In genomic region chrX:69016220-69016941, GRCh38 we compare ENCODE assay signal across 24 cellular contexts.
A peak's percentile ranks its signal among the peaks of the same experiment; 100 is the strongest.
DNase-seq lines count a peak whose midpoint lies in the region; ATAC-seq and TF ChIP-seq lines count a peak whose summit lies in the region.
"Had no signal": no experiment of that assay in that cellular context is flagged by ENCODE, and none has a peak within 500 bp of the region (broad histone marks: within the 10 kb centered on the region; RNA-seq: fewer than 3 reads in every experiment).

No MANE protein-coding gene starts in this region.

- no peak overlapping the region for H3K4me3 Mint-ChIP-seq in HFFc6
- no peak overlapping the region for H3K4me3 Mint-ChIP-seq in naive thymus-derived CD8-positive, alpha-beta T cell
- H3K4me3 Mint-ChIP-seq: activated naive CD8-positive, alpha-beta T cell treated with anti-CD3 and anti-CD28 coated beads, Interleukin-2, amount 50 U/mL, for 24 hours; B cell had no signal

- H3K36me3 Mint-ChIP-seq in HFFc6 (ENCODE audit: low read depth) = no peaks in the 10 kb centered on the region
- H3K36me3 Mint-ChIP-seq in naive thymus-derived CD8-positive, alpha-beta T cell = no peaks in the 10 kb centered on the region

- H3K4me3 ChIP-seq in right atrium auricular region (no peak overlapping the region), osteoblast (ENCODE audit: insufficient read depth, low read length) (no peak overlapping the region)
- H3K4me3 ChIP-seq: A549 had no signal

- in situ Hi-C loops in GM13976 (cut with MboI; ENCODE audit: low sequenced_read_pairs, unreplicated experiment) = no loop called here

- H3K9me3 Mint-ChIP-seq in HFFc6 = no peaks in the 10 kb centered on the region
- no peaks in the 10 kb centered on the region for H3K9me3 Mint-ChIP-seq in naive thymus-derived CD8-positive, alpha-beta T cell
- H3K9me3 Mint-ChIP-seq: activated naive CD8-positive, alpha-beta T cell treated with anti-CD3 and anti-CD28 coated beads, Interleukin-2, amount 50 U/mL, for 24 hours had no signal

- peak; percentile 9 for DNase-seq in GM13976 (ENCODE audit: low spot score)
- peak; percentile 26 for DNase-seq in ecto neural progenitor cell (ENCODE audit: low spot score)
- DNase-seq in right atrium auricular region (ENCODE audit: low spot score) = peak; percentile 52
- peak; percentile 45 for DNase-seq in osteoblast (ENCODE audit: insufficient read length, low spot score, missing footprints)
- DNase-seq in HFFc6 = no peak
- no peak for DNase-seq in kidney tubule cell (ENCODE audit: low spot score)
- DNase-seq in naive thymus-derived CD8-positive, alpha-beta T cell = no peak
- DNase-seq in NCI-H1694 (lab: John Stamatoyannopoulos, UW) = no peak
- DNase-seq: activated CD8-positive, alpha-beta memory T cell treated with anti-CD3 and anti-CD28 coated beads for 24 hours; activated gamma-delta T cell; activated naive CD8-positive, alpha-beta T cell treated with anti-CD3 and anti-CD28 coated beads, Interleukin-2, amount 50 U/mL, for 24 hours; activated T-cell treated with anti-CD3 and anti-CD28 coated beads, Interleukin-2, amount 50 U/mL, for 1 hour; DMS79; Kasumi-1; left colon; midbrain; NCI-H1092; NCI-H187 treated with DMSO at 0.1 percent for 48 hours; NCI-H69; stimulated activated CD4-positive, alpha-beta T cell treated with anti-CD3 and anti-CD28 coated beads, Interleukin-1b, Interleukin-23, amount 100 ng/mL, for 48 hours; substantia nigra had no signal

- no peak overlapping the region for H3K4me2 ChIP-seq in osteoblast (ENCODE audit: insufficient read depth, low read length)
- H3K4me2 ChIP-seq: A549 had no signal

- H3K27me3 ChIP-seq in right atrium auricular region (no peaks in the 10 kb centered on the region), osteoblast (ENCODE audit: insufficient read depth, low read length) (peaks cover 9% of the 10 kb centered on the region)

- H2AFZ ChIP-seq in osteoblast (ENCODE audit: low read length) = peak overlapping the region; percentile 14

- no peak for TF ChIP-seq CTCF in GM13976 (IDR thresholded peaks at IDR 0.05; ENCODE audit: borderline replicate concordance, control extremely low read depth, extremely low read depth, insufficient read depth, missing control alignments)
- no peak for TF ChIP-seq CTCF in right atrium auricular region (IDR thresholded peaks at IDR 0.05)
- TF ChIP-seq CTCF in osteoblast (IDR thresholded peaks at IDR 0.05; ENCODE audit: extremely low read depth, low read depth, low read length) = no peak
- TF ChIP-seq CTCF in HFFc6 (IDR thresholded peaks at IDR 0.05) = no peak

- peaks cover 2% of the 10 kb centered on the region for H3K27me3 Mint-ChIP-seq in HFFc6 (ENCODE audit: insufficient read depth)
- H3K27me3 Mint-ChIP-seq in naive thymus-derived CD8-positive, alpha-beta T cell = peaks cover 0 to 3% (median 0%) of the 10 kb centered on the region in 5 donors
- H3K27me3 Mint-ChIP-seq: activated naive CD8-positive, alpha-beta T cell treated with anti-CD3 and anti-CD28 coated beads, Interleukin-2, amount 50 U/mL, for 24 hours; B cell; progenitor cell of endocrine pancreas had no signal

- no peaks in the 10 kb centered on the region for H3K79me2 ChIP-seq in osteoblast (ENCODE audit: insufficient read depth, low read length)

- no peak overlapping the region for H3K27ac Mint-ChIP-seq in HFFc6
- H3K27ac Mint-ChIP-seq in naive thymus-derived CD8-positive, alpha-beta T cell = no peak overlapping the region
- H3K27ac Mint-ChIP-seq: activated naive CD8-positive, alpha-beta T cell treated with anti-CD3 and anti-CD28 coated beads, Interleukin-2, amount 50 U/mL, for 24 hours; B cell; progenitor cell of endocrine pancreas had no signal

- no peaks in the 10 kb centered on the region for H3K4me1 Mint-ChIP-seq in HFFc6 (ENCODE audit: low read depth)
- H3K4me1 Mint-ChIP-seq in naive thymus-derived CD8-positive, alpha-beta T cell = peaks cover 0 to 2% (median 0%) of the 10 kb centered on the region in 4 donors
- H3K4me1 Mint-ChIP-seq: activated naive CD8-positive, alpha-beta T cell treated with anti-CD3 and anti-CD28 coated beads, Interleukin-2, amount 50 U/mL, for 24 hours; B cell had no signal

- no peaks in the 10 kb centered on the region for H3K36me3 ChIP-seq in right atrium auricular region
- no peaks in the 10 kb centered on the region for H3K36me3 ChIP-seq in osteoblast (ENCODE audit: insufficient read depth, low read length)

- H3K4me1 ChIP-seq in right atrium auricular region (peaks cover 0 to 36% of the 10 kb centered on the region in 2 donors), osteoblast (ENCODE audit: insufficient read depth, low read length) (peaks cover 4% of the 10 kb centered on the region)
- H3K4me1 ChIP-seq: A549 had no signal

- H3K9me3 ChIP-seq in right atrium auricular region (no peaks in the 10 kb centered on the region), osteoblast (ENCODE audit: low read depth, low read length) (no peaks in the 10 kb centered on the region)
- H3K9me3 ChIP-seq: A549 had no signal

- no peaks in the 10 kb centered on the region for H4K20me1 ChIP-seq in osteoblast (ENCODE audit: insufficient read depth, low read length)

- ATAC-seq in naive thymus-derived CD8-positive, alpha-beta T cell = no peak
- ATAC-seq: A549; activated naive CD8-positive, alpha-beta T cell treated with anti-CD3 and anti-CD28 coated beads, Interleukin-2, amount 50 U/mL, for 24 hours; left colon had no signal

- H3K27ac ChIP-seq in right atrium auricular region (no peak overlapping the region), osteoblast (ENCODE audit: low read depth, low read length) (no peak overlapping the region)
- H3K27ac ChIP-seq: A549 had no signal

- POLR2A ChIA-PET in naive thymus-derived CD8-positive, alpha-beta T cell (lab: Charles Lee) = no interaction called here

Comparison
In these comparisons a context has a peak if more than half of its experiments do, and no peak if none do; other contexts are left out.
1. DNase-seq: peak in GM13976 (single experiment), ecto neural progenitor cell (single experiment), right atrium auricular region (single experiment) and osteoblast (single experiment); none in HFFc6 (single experiment), kidney tubule cell (single experiment), naive thymus-derived CD8-positive, alpha-beta T cell (0 of 10) and NCI-H1694 (single experiment).